9 cellular contexts compared by ENCODE assay signal in genomic region chr7:100626055-100626454, GRCh38. TPM values are rescaled to one million over a fixed set of nuclear protein-coding genes. Genes with fewer than 3 reads are reported as not detected.
DNase-seq lines count a peak whose midpoint lies in the region; ATAC-seq and TF ChIP-seq lines count a peak whose summit lies in the region.
"Had no signal": no experiment of that assay in that cellular context is flagged by ENCODE, and none has a peak within 500 bp of the region (broad histone marks: within the 10 kb centered on the region; RNA-seq: fewer than 3 reads in every experiment).

No MANE protein-coding gene starts in this region.

- H3K79me2 ChIP-seq in DND-41 (ENCODE audit: insufficient read depth, low read length) (no peaks in the 10 kb centered on the region), OCI-LY1 (ENCODE audit: insufficient read depth, low read length) (no peaks in the 10 kb centered on the region), parathyroid adenoma (no peaks in the 10 kb centered on the region)

- peak overlapping the region; percentile 69; the same call in 1 of the 2 replicates for H3K9ac ChIP-seq in DND-41 (ENCODE audit: low read depth, low read length)
- peak overlapping the region; percentile 33; the same call in 1 of the 2 replicates for H3K9ac ChIP-seq in OCI-LY1 (ENCODE audit: low read length)
- no peak overlapping the region for H3K9ac ChIP-seq in parathyroid adenoma

- H3K36me3 ChIP-seq in DND-41 (ENCODE audit: insufficient read depth, low read length) (no peaks in the 10 kb centered on the region), OCI-LY1 (ENCODE audit: insufficient read depth, low read length) (no peaks in the 10 kb centered on the region), ectodermal cell (ENCODE audit: control insufficient read depth, insufficient read depth, low read length) (no peaks in the 10 kb centered on the region), parathyroid adenoma (ENCODE audit: control insufficient read depth, insufficient read depth, low read length) (no peaks in the 10 kb centered on the region)

- ATAC-seq in DND-41 (ENCODE audit: insufficient read depth, low read depth): no peak
- ATAC-seq in GM19455 (IDR thresholded peaks at IDR 0.05; ENCODE audit: unreplicated experiment): no peak

- H4K20me1 ChIP-seq in DND-41 (ENCODE audit: insufficient read depth, low read length) (no peaks in the 10 kb centered on the region), OCI-LY1 (ENCODE audit: insufficient read depth, low read length) (no peaks in the 10 kb centered on the region)

- H3F3A ChIP-seq in OCI-LY1 (ENCODE audit: insufficient read depth, low read length): no peaks in the 10 kb centered on the region

- H3K4me3 ChIP-seq in DND-41 (ENCODE audit: low read depth in 1 of 2, low read length in 2 of 2): peak overlapping the region; percentile 5 to 65; a peak in 2 of 4 replicates
- peak overlapping the region; percentile 62 for H3K4me3 ChIP-seq in OCI-LY1 (ENCODE audit: low read depth, low read length, poor library complexity, severe bottlenecking)
- peak overlapping the region; percentile 36 for H3K4me3 ChIP-seq in ectodermal cell (ENCODE audit: insufficient read depth, low read depth, low read length)
- no peak overlapping the region for H3K4me3 ChIP-seq in parathyroid adenoma (ENCODE audit: low read depth, low read length)

- H3K27ac ChIP-seq in DND-41 (ENCODE audit: low read length) (0 out of 2 replicates have a peak overlapping the region, but pooled peaks have one; percentile 19), OCI-LY1 (ENCODE audit: low read depth, low read length, poor library complexity, severe bottlenecking) (no peak overlapping the region), ectodermal cell (ENCODE audit: insufficient read depth, low read depth, low read length, poor library complexity, severe bottlenecking) (no peak overlapping the region), parathyroid adenoma (no peak overlapping the region)

- H3K9me3 ChIP-seq in DND-41 (ENCODE audit: insufficient read depth, low read length, severe bottlenecking) (no peaks in the 10 kb centered on the region), OCI-LY1 (ENCODE audit: low read length) (no peaks in the 10 kb centered on the region), ectodermal cell (ENCODE audit: control insufficient read depth, low read length) (no peaks in the 10 kb centered on the region), parathyroid adenoma (ENCODE audit: control insufficient read depth, low read length) (no peaks in the 10 kb centered on the region)

- H3K27me3 ChIP-seq in DND-41 (ENCODE audit: insufficient read depth, low read length, poor library complexity) (no peaks in the 10 kb centered on the region), OCI-LY1 (ENCODE audit: insufficient read depth, low read length) (no peaks in the 10 kb centered on the region), ectodermal cell (ENCODE audit: control insufficient read depth, insufficient read depth, low read length, poor library complexity, severe bottlenecking) (peaks cover 15% of the 10 kb centered on the region), parathyroid adenoma (ENCODE audit: control insufficient read depth, insufficient read depth, low read length) (no peaks in the 10 kb centered on the region)

- H2AFZ ChIP-seq in DND-41 (ENCODE audit: low read depth, low read length) (peak overlapping the region; percentile 96), OCI-LY1 (ENCODE audit: low read length) (no peak overlapping the region), parathyroid adenoma (peak overlapping the region; percentile 61)

- WGBS in ectodermal cell, 2 experiments: 23 to 28% methylated on average over 3 of the region's 3 CpGs

- no peaks in the 10 kb centered on the region for H3K9me2 ChIP-seq in OCI-LY1 (ENCODE audit: low read depth, low read length)

- H3K4me2 ChIP-seq in DND-41 (ENCODE audit: insufficient read depth, low read length) (peak overlapping the region; percentile 94), OCI-LY1 (ENCODE audit: low read length) (peak overlapping the region; percentile 74), parathyroid adenoma (ENCODE audit: low read length) (peak overlapping the region; percentile 70)

- H3K4me1 ChIP-seq in DND-41 (ENCODE audit: insufficient read depth, low read length) (peaks cover 18% of the 10 kb centered on the region), OCI-LY1 (ENCODE audit: insufficient read depth, low read length, severe bottlenecking) (peaks cover 22% of the 10 kb centered on the region), ectodermal cell (ENCODE audit: control insufficient read depth, insufficient read depth, low read length) (peaks cover 5% of the 10 kb centered on the region), parathyroid adenoma (no peaks in the 10 kb centered on the region)

- DNase-seq in DND-41 (no peak), AML-193 (lab: John Stamatoyannopoulos, UW) (no peak), NCI-H748 (lab: John Stamatoyannopoulos, UW; ENCODE audit: unreplicated experiment) (no peak)
- DNase-seq in NK-92 treated with Interleukin-12 subunit alpha and Interleukin-12 subunit beta, amount 100 ng/mL, for 24 hours (lab: John Stamatoyannopoulos, UW): no peak
- DNase-seq: kidney glomerular epithelial cell had no signal

- TF ChIP-seq CTCF in DND-41 (IDR thresholded peaks at IDR 0.05; ENCODE audit: borderline replicate concordance, extremely low read depth, low read length, poor library complexity, severe bottlenecking): no peak
- TF ChIP-seq CTCF in OCI-LY1 (IDR thresholded peaks at IDR 0.05; ENCODE audit: low read length): no peak
- no peak for TF ChIP-seq CTCF in parathyroid adenoma (IDR thresholded peaks at IDR 0.05)

RNA-seq across cellular contexts. Expression of gene MOSPD3, which starts 13.7 kb away (rescaled TPM):
- polyA plus RNA-seq in ectodermal cell (2013, experiment 1 of 4): 27.2 TPM
- polyA plus RNA-seq in ectodermal cell (2013, experiment 2 of 4): 24.4 TPM
- 28.9 TPM for polyA plus RNA-seq in ectodermal cell (2013, experiment 3 of 4)
- polyA plus RNA-seq in ectodermal cell (2013, experiment 4 of 4): 29.5 TPM

RNA-seq across cellular contexts. Expression of gene TFR2, which starts 15.3 kb away (rescaled TPM):
- 0.96 TPM for polyA plus RNA-seq in ectodermal cell (2013, experiment 1 of 4)
- polyA plus RNA-seq in ectodermal cell (2013, experiment 2 of 4): 1.6 TPM
- 1.0 TPM for polyA plus RNA-seq in ectodermal cell (2013, experiment 3 of 4)
- 1.1 TPM for polyA plus RNA-seq in ectodermal cell (2013, experiment 4 of 4)

RNA-seq across cellular contexts. Expression of gene PCOLCE, which starts 23.9 kb away (rescaled TPM):
- 46.3 TPM for polyA plus RNA-seq in ectodermal cell (2013, experiment 1 of 4)
- polyA plus RNA-seq in ectodermal cell (2013, experiment 2 of 4): 35.8 TPM
- 36.4 TPM for polyA plus RNA-seq in ectodermal cell (2013, experiment 3 of 4)
- 46.4 TPM for polyA plus RNA-seq in ectodermal cell (2013, experiment 4 of 4)

RNA-seq across cellular contexts. Expression of gene ACTL6B, which starts 30.2 kb away (rescaled TPM):
- polyA plus RNA-seq in ectodermal cell (2013, experiment 1 of 4): 0.43 TPM
- polyA plus RNA-seq in ectodermal cell (2013, experiment 2 of 4): 0.57 TPM
- 0.75 TPM for polyA plus RNA-seq in ectodermal cell (2013, experiment 3 of 4)
- 0.77 TPM for polyA plus RNA-seq in ectodermal cell (2013, experiment 4 of 4)

RNA-seq across cellular contexts. Expression of gene FBXO24, which starts 39.9 kb away (rescaled TPM):
- polyA plus RNA-seq in ectodermal cell (2013, experiment 1 of 4): 2.2 TPM
- polyA plus RNA-seq in ectodermal cell (2013, experiment 2 of 4): 1.5 TPM
- polyA plus RNA-seq in ectodermal cell (2013, experiment 3 of 4): 1.3 TPM
- 1.3 TPM for polyA plus RNA-seq in ectodermal cell (2013, experiment 4 of 4)
